ENCODE assay signal across 2 cellular contexts in genomic region chr10:119235381-119235780, GRCh38.
TF ChIP-seq lines count a peak whose summit lies in the region.

No MANE protein-coding gene starts in this region.

TF ChIP-seq in HCT116, 20 proteins besides CTCF, POLR2A, EP300 and RAD21 (continued from another document):
- TF ChIP-seq EZH2phosphoT487 (IDR thresholded peaks at IDR 0.05; ENCODE audit: borderline replicate concordance) (no peak), ELF1 (IDR thresholded peaks at IDR 0.05; ENCODE audit: borderline replicate concordance, low read depth) (no peak), EGR1 (IDR thresholded peaks at IDR 0.05; ENCODE audit: low read depth) (no peak), ZBTB33 (IDR thresholded peaks at IDR 0.05; ENCODE audit: extremely low read depth, insufficient replicate concordance, low read length) (no peak), REST (IDR thresholded peaks at IDR 0.05; ENCODE audit: low read depth) (no peak), TCF7L2 (IDR thresholded peaks at IDR 0.05; ENCODE audit: borderline replicate concordance, extremely low read depth, insufficient read depth, insufficient read length) (no peak), YY1 (IDR thresholded peaks at IDR 0.05; ENCODE audit: extremely low read depth, insufficient replicate concordance, low read depth, low read length) (no peak)

TF ChIP-seq in WTC11, 78 proteins besides CTCF, POLR2A, EP300 and RAD21 (continued from another document):
- TF ChIP-seq AR (CRISPR knock-in tag; IDR thresholded peaks at IDR 0.05), result no peak
- no peak for TF ChIP-seq ARID4B (CRISPR knock-in tag; IDR thresholded peaks at IDR 0.05; ENCODE audit: borderline replicate concordance)
- no peak for TF ChIP-seq MLX (CRISPR knock-in tag; IDR thresholded peaks at IDR 0.05)
- no peak for TF ChIP-seq CREM (CRISPR knock-in tag; IDR thresholded peaks at IDR 0.05)
- TF ChIP-seq ZNF532 (CRISPR knock-in tag; IDR thresholded peaks at IDR 0.05; ENCODE audit: borderline replicate concordance), result no peak
- TF ChIP-seq PRDM15 (CRISPR knock-in tag; IDR thresholded peaks at IDR 0.05), result no peak
- TF ChIP-seq ATF3 (CRISPR knock-in tag; conservative IDR thresholded peaks at IDR 0.05), result no peak
- TF ChIP-seq ELF4 (CRISPR knock-in tag; IDR thresholded peaks at IDR 0.05; ENCODE audit: low read depth), result no peak
